In the genomic region with DNA sequence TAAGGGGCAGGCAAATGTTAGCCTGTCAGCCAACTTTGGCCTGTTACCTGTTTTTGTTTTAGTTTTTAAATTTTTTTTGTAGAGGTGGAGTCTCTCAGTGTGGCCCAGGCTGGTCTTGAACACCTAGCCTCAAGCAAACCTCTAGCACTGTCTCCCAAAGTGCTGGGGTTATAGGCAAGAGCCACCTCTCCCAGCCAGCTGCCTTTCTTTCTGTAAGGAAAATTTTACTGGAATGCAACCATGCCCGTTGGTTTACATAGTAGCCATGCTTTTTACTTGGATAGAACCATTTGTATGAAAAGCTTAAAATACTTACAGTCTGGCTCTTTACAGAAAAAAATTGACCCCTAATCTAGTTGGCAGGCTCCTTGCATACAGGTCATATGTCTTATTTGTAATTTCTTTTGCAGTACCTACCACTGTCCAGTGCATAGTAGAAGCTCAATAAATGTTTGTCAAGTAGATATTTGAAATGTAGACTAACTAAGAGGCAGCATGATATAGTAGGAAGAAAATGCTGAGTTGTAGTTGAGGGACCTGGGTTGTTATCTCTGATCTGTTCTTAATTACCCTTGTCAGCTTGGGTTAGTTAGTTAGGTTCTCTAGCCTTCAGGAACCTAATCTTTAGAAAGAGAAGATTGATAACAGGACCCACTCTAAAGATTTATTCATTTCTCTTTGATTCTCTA, we compare ENCODE assay signal across 12 cellular contexts. TPM values are rescaled to one million over a fixed set of nuclear protein-coding genes. Genes with fewer than 3 reads are reported as not detected.
DNase-seq lines count a peak whose midpoint lies in the region; ATAC-seq and TF ChIP-seq lines count a peak whose summit lies in the region.
"Had no signal": no experiment of that assay in that cellular context is flagged by ENCODE, and none has a peak within 500 bp of the region (broad histone marks: within the 10 kb centered on the region; RNA-seq: fewer than 3 reads in every experiment).

No MANE protein-coding gene starts in this region.

- no peak overlapping the region for H2AFZ ChIP-seq in OCI-LY1 (ENCODE audit: low read length)

- peak overlapping the region; percentile 85 for H3K4me3 ChIP-seq in OCI-LY1 (ENCODE audit: low read depth, low read length, poor library complexity, severe bottlenecking)
- peak overlapping the region; percentile 29 for H3K4me3 ChIP-seq in epithelial cell of proximal tubule (ENCODE audit: low read depth, low read length)
- H3K4me3 ChIP-seq in skeletal muscle cell (ENCODE audit: low read depth, low read length), result peak overlapping the region; percentile 34
- H3K4me3 ChIP-seq: MG63, uterus had no signal

- peaks cover 4% of the 10 kb centered on the region; the same call in 1 of the 2 replicates for H4K20me1 ChIP-seq in OCI-LY1 (ENCODE audit: insufficient read depth, low read length)

- no peak overlapping the region for H3K4me3 Mint-ChIP-seq in activated CD4-positive, alpha-beta T cell treated with anti-CD3 and anti-CD28 coated beads for 36 hours

- H3K9ac ChIP-seq in OCI-LY1 (ENCODE audit: low read length), result peak overlapping the region; percentile 36

- DNase-seq in activated CD4-positive, alpha-beta T cell treated with anti-CD3 and anti-CD28 coated beads for 36 hours, result no peak
- no peak for DNase-seq in activated CD4-positive, alpha-beta T cell treated with anti-CD3 and anti-CD28 coated beads, Interleukin-2, amount 50 U/mL, for 4 hours
- DNase-seq in epithelial cell of proximal tubule (ENCODE audit: low read depth) (no peak), skeletal muscle cell (ENCODE audit: low read depth) (no peak), GM10248 (ENCODE audit: extremely low spot score) (no peak)
- no peak for DNase-seq in stimulated activated naive CD4-positive, alpha-beta T cell (lab: John Stamatoyannopoulos, UW)
- DNase-seq: caudate nucleus, head of caudate nucleus, MG63, uterus had no signal

- H3K9me2 ChIP-seq in OCI-LY1 (ENCODE audit: low read depth, low read length), result no peaks in the 10 kb centered on the region

- peaks cover 4% of the 10 kb centered on the region; the same call in 1 of the 2 replicates for H3F3A ChIP-seq in OCI-LY1 (ENCODE audit: insufficient read depth, low read length)

- POLR2A ChIA-PET in activated CD4-positive, alpha-beta T cell treated with anti-CD3 and anti-CD28 coated beads for 36 hours (lab: Charles Lee), result interaction anchor here (0.6 kb wide), 1 partner anchor 24 kb away, joined by 5 read pairs; no protein-coding TSS in a partner anchor
- POLR2A ChIA-PET in GM10248 (lab: Yijun Ruan, JAX), result interaction anchor here (0.5 to 0.9 kb wide), 3 partner anchors 10 to 71 kb away, joined by 3 to 7 read pairs (median 3); no protein-coding TSS in a partner anchor

- H3K4me1 Mint-ChIP-seq in activated CD4-positive, alpha-beta T cell treated with anti-CD3 and anti-CD28 coated beads for 36 hours, result peaks cover 47% of the 10 kb centered on the region

- peaks cover 52% of the 10 kb centered on the region for H3K4me1 ChIP-seq in OCI-LY1 (ENCODE audit: insufficient read depth, low read length, severe bottlenecking)

- no peaks in the 10 kb centered on the region for H3K27me3 ChIP-seq in OCI-LY1 (ENCODE audit: insufficient read depth, low read length)
- H3K27me3 ChIP-seq: MG63, uterus had no signal

- no peaks in the 10 kb centered on the region for H3K27me3 Mint-ChIP-seq in activated CD4-positive, alpha-beta T cell treated with anti-CD3 and anti-CD28 coated beads for 36 hours

- TF ChIP-seq CTCF in OCI-LY1 (IDR thresholded peaks at IDR 0.05; ENCODE audit: low read length), result no peak
- no peak for TF ChIP-seq CTCF in epithelial cell of proximal tubule (conservative IDR thresholded peaks at IDR 0.05; ENCODE audit: low read depth, low read length)
- TF ChIP-seq CTCF in GM10248 (IDR thresholded peaks at IDR 0.05; ENCODE audit: control extremely low read depth, extremely low read depth, low read depth, missing control alignments), result no peak

- peak overlapping the region; percentile 99 for H3K27ac ChIP-seq in OCI-LY1 (ENCODE audit: low read depth, low read length, poor library complexity, severe bottlenecking)

- peaks cover 68% of the 10 kb centered on the region for H3K36me3 Mint-ChIP-seq in activated CD4-positive, alpha-beta T cell treated with anti-CD3 and anti-CD28 coated beads for 36 hours (ENCODE audit: low read depth)

- H3K4me2 ChIP-seq in OCI-LY1 (ENCODE audit: low read length), result peak overlapping the region; percentile 42

- H3K9me3 Mint-ChIP-seq in activated CD4-positive, alpha-beta T cell treated with anti-CD3 and anti-CD28 coated beads for 36 hours (ENCODE audit: low read depth), result no peaks in the 10 kb centered on the region

- no peak for ATAC-seq in activated CD4-positive, alpha-beta T cell treated with anti-CD3 and anti-CD28 coated beads for 36 hours
- no peak for ATAC-seq in GM21786 (IDR thresholded peaks at IDR 0.05; ENCODE audit: unreplicated experiment)

- peaks cover 85% of the 10 kb centered on the region for H3K79me2 ChIP-seq in OCI-LY1 (ENCODE audit: insufficient read depth, low read length)

- H3K27ac Mint-ChIP-seq in activated CD4-positive, alpha-beta T cell treated with anti-CD3 and anti-CD28 coated beads for 36 hours, result peak overlapping the region; percentile 61

- H3K9me3 ChIP-seq in OCI-LY1 (ENCODE audit: low read length), result no peaks in the 10 kb centered on the region
- H3K9me3 ChIP-seq: MG63, uterus had no signal

- CTCF ChIA-PET in activated CD4-positive, alpha-beta T cell treated with anti-CD3 and anti-CD28 coated beads for 36 hours (lab: Charles Lee), result interaction anchor here (0.6 to 3.1 kb wide), 6 partner anchors 17 to 790 kb away, joined by 3 to 27 read pairs (median 3); no protein-coding TSS in a partner anchor
- CTCF ChIA-PET in GM10248 (lab: Yijun Ruan, JAX), result interaction anchor here (1.4 to 3.1 kb wide), 5 partner anchors 9 to 25 kb away, joined by 3 to 21 read pairs (median 4); no protein-coding TSS in a partner anchor

- intact Hi-C loops in activated CD4-positive, alpha-beta T cell treated with anti-CD3 and anti-CD28 coated beads for 36 hours (cut with DNase I, micrococcal nuclease), result loop anchor here in 1 of 2 experiments (10.0 kb wide), 1 partner anchor 772 kb away; a partner anchor contains a TSS

- peaks cover 88% of the 10 kb centered on the region for H3K36me3 ChIP-seq in OCI-LY1 (ENCODE audit: insufficient read depth, low read length)
- H3K36me3 ChIP-seq: uterus had no signal

RNA-seq across cellular contexts. Expression of a gene that starts 4.7 kb away (rescaled TPM):
- total RNA-seq in activated CD4-positive, alpha-beta T cell treated with anti-CD3 and anti-CD28 coated beads for 36 hours, result 100 to 1,000 TPM; 114 to 119 TPM
- 53.0 and 129 TPM in 2 replicates for total RNA-seq in epithelial cell of proximal tubule

Comparison
In these comparisons a context has a peak if more than half of its experiments do, and no peak if none do; other contexts are left out.
1. H3K4me3 ChIP-seq: peak in every context shown above with its lines; median percentile 85 in OCI-LY1; 34 in skeletal muscle cell; 29 in epithelial cell of proximal tubule.